21 cellular contexts compared by ENCODE assay signal in the genomic region with DNA sequence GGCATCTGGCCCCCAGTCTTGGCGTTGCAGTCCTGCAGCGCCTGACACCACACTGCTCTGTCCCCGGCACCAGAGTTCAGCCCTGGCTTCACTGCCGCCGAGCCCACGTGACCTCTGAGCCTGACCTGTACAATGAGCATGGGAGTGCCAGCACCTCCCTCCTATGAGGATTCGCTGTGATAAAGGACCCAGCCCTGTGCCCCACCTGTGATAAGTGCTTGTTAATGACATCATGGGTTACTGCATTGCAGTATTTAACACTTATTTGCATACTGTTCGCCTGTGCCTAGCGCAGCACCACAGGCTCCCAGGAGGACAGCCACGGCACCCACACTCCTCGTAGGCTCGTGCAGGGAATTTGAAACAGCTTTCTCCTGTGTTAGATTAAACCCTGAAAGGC.
A peak's percentile ranks its signal among the peaks of the same experiment; 100 is the strongest.
DNase-seq lines count a peak whose midpoint lies in the region; ATAC-seq and TF ChIP-seq lines count a peak whose summit lies in the region.
"Had no signal": no experiment of that assay in that cellular context is flagged by ENCODE, and none has a peak within 500 bp of the region (broad histone marks: within the 10 kb centered on the region; RNA-seq: fewer than 3 reads in every experiment).

No MANE protein-coding gene starts in this region.

- no peak for TF ChIP-seq CTCF in A673 (conservative IDR thresholded peaks at IDR 0.05; ENCODE audit: low read depth, low read length)
- no peak for TF ChIP-seq CTCF in nephron progenitor cell (IDR thresholded peaks at IDR 0.05)

- CTCF ChIA-PET in A673 (lab: Charles Lee) = no interaction called here

- H3K9me3 ChIP-seq in A673 (ENCODE audit: low read depth, low read length, poor library complexity, severe bottlenecking) = no peaks in the 10 kb centered on the region
- H3K9me3 ChIP-seq: gastroesophageal sphincter had no signal

- POLR2A ChIA-PET in A673 (lab: Charles Lee; ENCODE audit: low non-redundant PET) = no interaction called here

- H3K4me3 Mint-ChIP-seq in nephron progenitor cell = no peak overlapping the region
- H3K4me3 Mint-ChIP-seq: activated CD4-positive, alpha-beta memory T cell treated with anti-CD3 and anti-CD28 coated beads, Interleukin-2, amount 10 ng/mL, durations not matched to agents 7 days and 5 days; CD8-positive, alpha-beta memory T cell; mesothelial cell of epicardium had no signal

- intact Hi-C loops in A673 (cut with micrococcal nuclease; ENCODE audit: unreplicated experiment) = loop anchor here (10.0 kb wide), 1 partner anchor 193 kb away; no protein-coding TSS in a partner anchor

- BruUV-seq in A673 (replicated peaks; lab: Mats Ljungman, UMichigan) = no TSS peak

- H3K9me3 Mint-ChIP-seq in nephron progenitor cell = no peaks in the 10 kb centered on the region
- H3K9me3 Mint-ChIP-seq: activated CD4-positive, alpha-beta memory T cell treated with anti-CD3 and anti-CD28 coated beads, Interleukin-2, amount 10 ng/mL, durations not matched to agents 7 days and 5 days; CD8-positive, alpha-beta memory T cell; mesothelial cell of epicardium had no signal

- ATAC-seq in GM19395 (IDR thresholded peaks at IDR 0.05; ENCODE audit: unreplicated experiment) = no peak
- ATAC-seq: esophagus mucosa, gastroesophageal sphincter, left cardiac atrium had no signal

- no peaks in the 10 kb centered on the region for H3K27me3 ChIP-seq in A673 (replicated peaks; ENCODE audit: insufficient read depth, low read depth, low read length, poor library complexity)
- H3K27me3 ChIP-seq: gastroesophageal sphincter had no signal

- H3K27ac ChIP-seq in A673 (ENCODE audit: low read depth, low read length, poor library complexity, severe bottlenecking) (peak overlapping the region; percentile 80), caudate nucleus (ENCODE audit: low read depth, low read length) (peak overlapping the region; percentile 36)
- H3K27ac ChIP-seq: gastroesophageal sphincter had no signal

- peaks cover 6% of the 10 kb centered on the region for H3K27me3 Mint-ChIP-seq in nephron progenitor cell (ENCODE audit: low read depth, poor library complexity)
- H3K27me3 Mint-ChIP-seq: activated CD4-positive, alpha-beta memory T cell treated with anti-CD3 and anti-CD28 coated beads, Interleukin-2, amount 10 ng/mL, durations not matched to agents 7 days and 5 days had no signal

- H3K27ac Mint-ChIP-seq in nephron progenitor cell = peak overlapping the region; percentile 36
- H3K27ac Mint-ChIP-seq: activated CD4-positive, alpha-beta memory T cell treated with anti-CD3 and anti-CD28 coated beads, Interleukin-2, amount 10 ng/mL, durations not matched to agents 7 days and 5 days; mesothelial cell of epicardium had no signal

- no peaks in the 10 kb centered on the region for H3K36me3 Mint-ChIP-seq in nephron progenitor cell (ENCODE audit: low read depth)
- H3K36me3 Mint-ChIP-seq: CD8-positive, alpha-beta memory T cell; mesothelial cell of epicardium had no signal

- H3K4me1 ChIP-seq in A673 (ENCODE audit: insufficient read depth, low read length, poor library complexity, severe bottlenecking) = peaks cover 29% of the 10 kb centered on the region
- H3K4me1 ChIP-seq: gastroesophageal sphincter had no signal

- peaks cover 22% of the 10 kb centered on the region for H3K4me1 Mint-ChIP-seq in nephron progenitor cell
- H3K4me1 Mint-ChIP-seq: activated CD4-positive, alpha-beta memory T cell treated with anti-CD3 and anti-CD28 coated beads, Interleukin-2, amount 10 ng/mL, durations not matched to agents 7 days and 5 days; CD8-positive, alpha-beta memory T cell had no signal

- H3K4me3 ChIP-seq in A673 (ENCODE audit: low read depth, low read length, poor library complexity, severe bottlenecking) = peak overlapping the region; percentile 15
- H3K4me3 ChIP-seq: gastroesophageal sphincter had no signal

- DNase-seq in A673 (ENCODE audit: low spot score) (peak; percentile 39), NCI-H1048 (lab: John Stamatoyannopoulos, UW) (peak; percentile 15), caudate nucleus (lab: John Stamatoyannopoulos, UW) (peak in 43 of 61 donors; percentile 6 to 89 (median 40)), nephron progenitor cell (no peak), NCI-H1694 (lab: John Stamatoyannopoulos, UW) (no peak)
- no peak for DNase-seq in stimulated activated CD4-positive, alpha-beta T cell treated with anti-CD3 and anti-CD28 coated beads, Interleukin-4, amount 100 ng/mL, for 24 hours
- no peak for DNase-seq in NK-92 treated with Interleukin-12 subunit alpha and Interleukin-12 subunit beta, amount 100 ng/mL, for 24 hours (lab: John Stamatoyannopoulos, UW)
- DNase-seq: activated CD4-positive, alpha-beta memory T cell treated with anti-CD3 and anti-CD28 coated beads, Interleukin-2, amount 10 ng/mL, durations not matched to agents 7 days and 5 days; activated naive CD4-positive, alpha-beta T cell treated with Interleukin-2 at 50 U/mL for 16 hours; CD8-positive, alpha-beta memory T cell; central memory CD4-positive, alpha-beta T cell; DMS53; effector CD4-positive, alpha-beta T cell; left cardiac atrium; NCI-H1105; NCI-H2227 treated with DMSO at 0.1 percent for 48 hours; Right ventricle myocardium superior had no signal

- H3K36me3 ChIP-seq in A673 (ENCODE audit: insufficient read depth, low read length, poor library complexity, severe bottlenecking) = no peaks in the 10 kb centered on the region
- H3K36me3 ChIP-seq: gastroesophageal sphincter had no signal

Comparison
In these comparisons a context has a peak if more than half of its experiments do, and no peak if none do; other contexts are left out.
1. DNase-seq: peak in A673 (single experiment), NCI-H1048 (single experiment) and caudate nucleus (43 of 61); none in nephron progenitor cell (single experiment), stimulated activated CD4-positive, alpha-beta T cell treated with anti-CD3 and anti-CD28 coated beads, Interleukin-4, amount 100 ng/mL, for 24 hours (single experiment), NK-92 treated with Interleukin-12 subunit alpha and Interleukin-12 subunit beta, amount 100 ng/mL, for 24 hours (single experiment) and NCI-H1694 (single experiment).